28 cellular contexts compared by ENCODE assay signal in the genomic region with DNA sequence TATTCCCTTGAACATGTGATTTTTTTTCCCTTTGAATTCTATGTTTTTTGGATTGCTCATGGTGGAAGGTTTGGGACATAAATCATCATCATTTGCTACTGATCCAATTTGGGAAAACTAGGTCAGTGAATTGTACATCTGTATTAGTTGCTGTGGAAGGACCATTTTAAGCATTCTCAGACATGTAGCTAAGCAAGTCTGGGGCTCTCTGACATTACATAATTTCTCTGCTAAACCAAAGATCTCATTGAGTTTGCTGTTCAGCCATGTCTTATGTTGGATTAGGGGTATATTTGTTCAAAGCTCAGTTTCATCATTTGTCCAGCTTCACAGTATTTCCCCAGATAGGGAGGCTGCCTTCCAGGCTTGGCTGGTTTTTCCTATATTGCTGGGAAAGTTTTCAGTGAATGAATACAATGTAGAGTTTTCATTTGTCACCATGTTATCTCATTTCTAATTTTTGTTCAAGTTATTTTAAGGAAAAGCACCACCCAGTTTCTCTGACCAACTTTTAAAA.
DNase-seq lines count a peak whose midpoint lies in the region; ATAC-seq, FAIRE-seq and TF ChIP-seq lines count a peak whose summit lies in the region.
"Had no signal": no experiment of that assay in that cellular context is flagged by ENCODE, and none has a peak within 500 bp of the region (broad histone marks: within the 10 kb centered on the region; RNA-seq: fewer than 3 reads in every experiment).

No MANE protein-coding gene starts in this region.

- CTCF ChIA-PET in endothelial cell of umbilical vein (lab: Charles Lee): interaction anchor here (3.0 to 4.2 kb wide), 2 partner anchors 15 kb away, joined by 14 to 19 read pairs; no protein-coding TSS in a partner anchor

- H3K4me1 Mint-ChIP-seq in T-helper 17 cell: peaks cover 2% of the 10 kb centered on the region
- H3K4me1 Mint-ChIP-seq: activated CD4-positive, alpha-beta T cell treated with anti-CD3 and anti-CD28 coated beads for 36 hours; CD8-positive, alpha-beta memory T cell; stimulated activated memory B cell treated with anti-CD40 and anti-IgM and Interleukin-4, amounts not matched to agents 10 μg/mL and 1 μg/mL and 100 μg/mL, for 72 hours had no signal

- no peak overlapping the region for H2AFZ ChIP-seq in endothelial cell of umbilical vein (ENCODE audit: low read depth, low read length)

- FAIRE-seq in endothelial cell of umbilical vein (lab: Jason Lieb, UNC): no peak
- FAIRE-seq: G401.6, GM18507 had no signal

- intact Hi-C loops in left ventricle myocardium inferior (cut with micrococcal nuclease): no loop called here
- intact Hi-C loops in endothelial cell of umbilical vein (cut with micrococcal nuclease): no loop called here
- intact Hi-C loops in vagina (cut with DNase I): no loop called here

- no peak for DNase-seq in cardiac muscle cell (ENCODE audit: low read depth in 1 of 2, low spot score in 1 of 2)
- DNase-seq in left ventricle myocardium inferior: no peak
- DNase-seq in endothelial cell of umbilical vein (ENCODE audit: low read depth, low spot score): peak; percentile 5
- DNase-seq in vagina (ENCODE audit: extremely low spot score in 2 of 2): no peak
- no peak for DNase-seq in T-helper 17 cell
- no peak for DNase-seq in activated effector memory CD4-positive, alpha-beta T cell treated with anti-CD3 and anti-CD28 coated beads, Interleukin-2, amount 50 U/mL, for 16 hours
- DNase-seq: activated CD4-positive, alpha-beta T cell treated with anti-CD3 and anti-CD28 coated beads for 36 hours; activated gamma-delta T cell treated with Interleukin-2 at 50 U/mL for 16 hours; AML-193; CD8-positive, alpha-beta memory T cell; cortex of kidney; GOT3; KBM-7; mammary epithelial cell; NCI-H1694; NCI-H510A treated with DMSO at 0.1 percent for 48 hours; Peyer's patch; stimulated activated CD4-positive, alpha-beta T cell treated with anti-CD3 and anti-CD28 coated beads, Interleukin-2, amount 100 ng/mL, for 48 hours; testis had no signal

- H3K4me3 Mint-ChIP-seq in T-helper 17 cell: no peak overlapping the region
- H3K4me3 Mint-ChIP-seq: activated CD4-positive, alpha-beta T cell treated with anti-CD3 and anti-CD28 coated beads for 36 hours; stimulated activated memory B cell treated with anti-CD40 and anti-IgM and Interleukin-4, amounts not matched to agents 10 μg/mL and 1 μg/mL and 100 μg/mL, for 72 hours had no signal

- peaks cover 56% of the 10 kb centered on the region for H3K27me3 Mint-ChIP-seq in T-helper 17 cell

- TF ChIP-seq POLR2A in endothelial cell of umbilical vein (IDR thresholded peaks at IDR 0.05; ENCODE audit: low read depth, low read length): no peak
- TF ChIP-seq POLR2A in vagina (IDR thresholded peaks at IDR 0.05): no peak

- no peak for ATAC-seq in T-helper 17 cell
- ATAC-seq in GM18511 (IDR thresholded peaks at IDR 0.05; ENCODE audit: unreplicated experiment): no peak
- ATAC-seq: activated CD4-positive, alpha-beta T cell treated with anti-CD3 and anti-CD28 coated beads for 36 hours; gastroesophageal sphincter; stimulated activated memory B cell treated with anti-CD40 and anti-IgM and Interleukin-4, amounts not matched to agents 10 μg/mL and 1 μg/mL and 100 μg/mL, for 72 hours had no signal

- no peaks in the 10 kb centered on the region for H4K20me1 ChIP-seq in endothelial cell of umbilical vein (replicated peaks; ENCODE audit: control insufficient read depth, extremely low read depth, insufficient read depth, low read length)

- BruUV-seq in endothelial cell of umbilical vein (replicated peaks; lab: Mats Ljungman, UMichigan): no TSS peak

- POLR2A ChIA-PET in endothelial cell of umbilical vein (lab: Charles Lee): no interaction called here

- no peak overlapping the region for H3K4me3 ChIP-seq in cardiac muscle cell
- no peak overlapping the region for H3K4me3 ChIP-seq in left ventricle myocardium inferior
- H3K4me3 ChIP-seq in endothelial cell of umbilical vein (replicated peaks in 1 of 3; ENCODE audit: insufficient read depth in 1 of 3, low read depth in 1 of 3, low read length in 3 of 3): no peak overlapping the region
- H3K4me3 ChIP-seq in rectal smooth muscle tissue (ENCODE audit: low read length): no peak overlapping the region
- no peak overlapping the region for H3K4me3 ChIP-seq in vagina
- H3K4me3 ChIP-seq: esophagus muscularis mucosa, gastroesophageal sphincter, Peyer's patch, prostate gland, testis had no signal

- H3K9me3 ChIP-seq in cardiac muscle cell (ENCODE audit: low read depth) (no peaks in the 10 kb centered on the region), left ventricle myocardium inferior (replicated peaks) (no peaks in the 10 kb centered on the region), endothelial cell of umbilical vein (replicated peaks; ENCODE audit: control insufficient read depth, insufficient read depth, low read length) (no peaks in the 10 kb centered on the region), vagina (no peaks in the 10 kb centered on the region), T-helper 17 cell (ENCODE audit: control insufficient read depth, low read length, poor library complexity, severe bottlenecking) (no peaks in the 10 kb centered on the region)
- H3K9me3 ChIP-seq: esophagus muscularis mucosa, gastroesophageal sphincter, Peyer's patch, prostate gland, testis had no signal

- H3K4me1 ChIP-seq in cardiac muscle cell (ENCODE audit: low read depth): peaks cover 44% of the 10 kb centered on the region
- peaks cover 8% of the 10 kb centered on the region for H3K4me1 ChIP-seq in left ventricle myocardium inferior
- no peaks in the 10 kb centered on the region for H3K4me1 ChIP-seq in endothelial cell of umbilical vein (ENCODE audit: control insufficient read depth, extremely low read depth, insufficient read depth, low read length)
- H3K4me1 ChIP-seq in rectal smooth muscle tissue (ENCODE audit: control insufficient read depth, insufficient read depth, low read length): peaks cover 6% of the 10 kb centered on the region
- peaks cover 9% of the 10 kb centered on the region for H3K4me1 ChIP-seq in vagina
- H3K4me1 ChIP-seq: gastroesophageal sphincter, Peyer's patch, prostate gland had no signal

- no peak overlapping the region for H3K4me2 ChIP-seq in endothelial cell of umbilical vein (ENCODE audit: insufficient read depth, low read length)

- dilution Hi-C loops in endothelial cell of umbilical vein (cut with MboI; ENCODE audit: extremely low pct_ligation_motif_present, low sequenced_read_pairs): loop anchor here (25.0 kb wide), 1 partner anchor 468 kb away; no protein-coding TSS in a partner anchor

- TF ChIP-seq CTCF in cardiac muscle cell (IDR thresholded peaks at IDR 0.05; ENCODE audit: low read depth, low read length): no peak
- TF ChIP-seq CTCF in left ventricle myocardium inferior (IDR thresholded peaks at IDR 0.05; ENCODE audit: borderline replicate concordance): no peak
- TF ChIP-seq CTCF in endothelial cell of umbilical vein (IDR thresholded peaks at IDR 0.05; ENCODE audit: extremely low read depth in 1 of 2, insufficient read depth in 1 of 2, low read depth in 1 of 2, low read length in 2 of 2): no peak
- TF ChIP-seq CTCF in vagina (IDR thresholded peaks at IDR 0.05): no peak

- H3K27me3 ChIP-seq in cardiac muscle cell (no peaks in the 10 kb centered on the region), left ventricle myocardium inferior (ENCODE audit: low read depth) (peaks cover 33% of the 10 kb centered on the region), endothelial cell of umbilical vein (ENCODE audit: control insufficient read depth in 2 of 2, insufficient read depth in 2 of 2, low read length in 2 of 2) (no peaks in the 10 kb centered on the region), rectal smooth muscle tissue (ENCODE audit: control insufficient read depth, insufficient read depth, low read length) (no peaks in the 10 kb centered on the region), vagina (no peaks in the 10 kb centered on the region)
- H3K27me3 ChIP-seq: esophagus muscularis mucosa, Peyer's patch, testis had no signal

- H3K27ac Mint-ChIP-seq in T-helper 17 cell: no peak overlapping the region
- H3K27ac Mint-ChIP-seq: activated CD4-positive, alpha-beta T cell treated with anti-CD3 and anti-CD28 coated beads for 36 hours; CD8-positive, alpha-beta memory T cell; stimulated activated memory B cell treated with anti-CD40 and anti-IgM and Interleukin-4, amounts not matched to agents 10 μg/mL and 1 μg/mL and 100 μg/mL, for 72 hours had no signal

- H3K9ac ChIP-seq in endothelial cell of umbilical vein (replicated peaks; ENCODE audit: extremely low read depth, insufficient read depth, low read length) (no peak overlapping the region), rectal smooth muscle tissue (ENCODE audit: low read length) (no peak overlapping the region)

- H3K36me3 Mint-ChIP-seq in T-helper 17 cell (ENCODE audit: low read depth): peaks cover 2% of the 10 kb centered on the region
- H3K36me3 Mint-ChIP-seq: CD8-positive, alpha-beta memory T cell; stimulated activated memory B cell treated with anti-CD40 and anti-IgM and Interleukin-4, amounts not matched to agents 10 μg/mL and 1 μg/mL and 100 μg/mL, for 72 hours had no signal

- H3K27ac ChIP-seq in cardiac muscle cell (peak overlapping the region; percentile 93), left ventricle myocardium inferior (replicated peaks) (no peak overlapping the region), endothelial cell of umbilical vein (ENCODE audit: insufficient read depth, low read depth, low read length) (no peak overlapping the region), rectal smooth muscle tissue (ENCODE audit: low read depth, low read length) (peak overlapping the region; percentile 47), vagina (peak overlapping the region; percentile 36)
- H3K27ac ChIP-seq: 22Rv1, Peyer's patch, prostate gland had no signal

- peaks cover 2% of the 10 kb centered on the region for H3K9me1 ChIP-seq in endothelial cell of umbilical vein (replicated peaks; ENCODE audit: control insufficient read depth, extremely low read depth, insufficient read depth, low read length)

- H3K79me2 ChIP-seq in endothelial cell of umbilical vein (ENCODE audit: control insufficient read depth, insufficient read depth, low read length): no peaks in the 10 kb centered on the region

- no peaks in the 10 kb centered on the region for H3K36me3 ChIP-seq in cardiac muscle cell
- no peaks in the 10 kb centered on the region for H3K36me3 ChIP-seq in left ventricle myocardium inferior
- no peaks in the 10 kb centered on the region for H3K36me3 ChIP-seq in endothelial cell of umbilical vein (ENCODE audit: control insufficient read depth in 2 of 2, extremely low read depth in 1 of 2, insufficient read depth in 2 of 2, low read length in 2 of 2)
- H3K36me3 ChIP-seq in rectal smooth muscle tissue (ENCODE audit: control insufficient read depth, insufficient read depth, low read length): no peaks in the 10 kb centered on the region
- no peaks in the 10 kb centered on the region for H3K36me3 ChIP-seq in vagina
- H3K36me3 ChIP-seq: esophagus muscularis mucosa, gastroesophageal sphincter, Peyer's patch, prostate gland had no signal

TF ChIP-seq in endothelial cell of umbilical vein, 7 proteins besides CTCF, POLR2A, EP300 and RAD21 (continues in another document):
- no peak for TF ChIP-seq GATA2 (IDR thresholded peaks at IDR 0.05; ENCODE audit: insufficient read depth, insufficient read length, low read depth, low read length)

Comparison
In these comparisons a context has a peak if more than half of its experiments do, and no peak if none do; other contexts are left out.
1. H3K27ac ChIP-seq: peak in cardiac muscle cell (single experiment), rectal smooth muscle tissue (single experiment) and vagina (single experiment); none in left ventricle myocardium inferior (single experiment) and endothelial cell of umbilical vein (single experiment).